Comparison of ENCODE assay signal across 22 cellular contexts in genomic region chr10:112338957-112339356, GRCh38. TPM values are rescaled to one million over a fixed set of nuclear protein-coding genes. Genes with fewer than 3 reads are reported as not detected.
DNase-seq lines count a peak whose midpoint lies in the region; ATAC-seq and TF ChIP-seq lines count a peak whose summit lies in the region.
"Had no signal": no experiment of that assay in that cellular context is flagged by ENCODE, and none has a peak within 500 bp of the region (broad histone marks: within the 10 kb centered on the region; RNA-seq: fewer than 3 reads in every experiment).

No MANE protein-coding gene starts in this region.

- no peak overlapping the region for H3K27ac Mint-ChIP-seq in CD4-positive, alpha-beta memory T cell
- H3K27ac Mint-ChIP-seq: CD4-positive, CD25-positive, alpha-beta regulatory T cell had no signal

- no peaks in the 10 kb centered on the region for H3K9me3 ChIP-seq in mucosa of descending colon
- H3K9me3 ChIP-seq in psoas muscle = no peaks in the 10 kb centered on the region
- no peaks in the 10 kb centered on the region for H3K9me3 ChIP-seq in testis
- H3K9me3 ChIP-seq in CD4-positive, alpha-beta memory T cell (ENCODE audit: control insufficient read depth in 1 of 2, low read length in 2 of 2) = no peaks in the 10 kb centered on the region
- H3K9me3 ChIP-seq: BLaER1, SJSA1 had no signal

- H3K4me3 Mint-ChIP-seq in CD4-positive, alpha-beta memory T cell = no peak overlapping the region
- H3K4me3 Mint-ChIP-seq: CD4-positive, CD25-positive, alpha-beta regulatory T cell had no signal

- no peak overlapping the region for H3K27ac ChIP-seq in psoas muscle
- H3K27ac ChIP-seq in testis = no peak overlapping the region
- no peak overlapping the region for H3K27ac ChIP-seq in CD4-positive, alpha-beta memory T cell (ENCODE audit: low read depth, low read length)
- H3K27ac ChIP-seq: BLaER1, GM23248, SJSA1 had no signal

- no peak overlapping the region for H3K4me3 ChIP-seq in mucosa of descending colon
- no peak overlapping the region for H3K4me3 ChIP-seq in psoas muscle
- H3K4me3 ChIP-seq in testis = no peak overlapping the region
- H3K4me3 ChIP-seq in CD4-positive, alpha-beta memory T cell (ENCODE audit: low read length in 2 of 2) = no peak overlapping the region
- H3K4me3 ChIP-seq: BLaER1, GM23248, K562, SJSA1 had no signal

- ATAC-seq in mucosa of descending colon (peak; percentile 72), psoas muscle (no peak)
- ATAC-seq: K562, PC-3 had no signal

- DNase-seq in SKM-1 treated with dmso at 0.1 percent for 144 hours (lab: John Stamatoyannopoulos, UW; ENCODE audit: unreplicated experiment) = peak; percentile 23
- no peak for DNase-seq in SKM-1 (lab: John Stamatoyannopoulos, UW; ENCODE audit: unreplicated experiment)
- DNase-seq in OCI-M1 (lab: John Stamatoyannopoulos, UW) = peak; percentile 22
- peak in 1 of 3 donors; percentile 61 for DNase-seq in mucosa of descending colon
- DNase-seq in psoas muscle = no peak
- no peak for DNase-seq in testis
- DNase-seq in CD4-positive, alpha-beta memory T cell = no peak
- DNase-seq: CD4-positive, CD25-positive, alpha-beta regulatory T cell; GM23248; H7; NCI-H2029; NCI-H446; NCI-H524 treated with DMSO at 0.1 percent for 48 hours; PC-3; Right ventricle myocardium superior had no signal

- H3K36me3 Mint-ChIP-seq in CD4-positive, alpha-beta memory T cell = no peaks in the 10 kb centered on the region
- H3K36me3 Mint-ChIP-seq: CD4-positive, CD25-positive, alpha-beta regulatory T cell had no signal

- no peaks in the 10 kb centered on the region for H3K27me3 Mint-ChIP-seq in CD4-positive, alpha-beta memory T cell

- CTCF ChIA-PET in CD4-positive, alpha-beta memory T cell (lab: Charles Lee; ENCODE audit: partially characterized antibody) = interaction anchor here (1.0 kb wide), 1 partner anchor 24 kb away, joined by 3 read pairs; no protein-coding TSS in a partner anchor

- WGBS in psoas muscle, 3 donors = 82 to 93% (median 84%) methylated on average over 3 of the region's 3 CpGs
- WGBS in testis, 2 donors = 78 to 91% methylated on average over 3 of the region's 3 CpGs

- peaks cover 0 to 5% (median 4%) of the 10 kb centered on the region in 4 donors for H3K4me1 Mint-ChIP-seq in CD4-positive, alpha-beta memory T cell

- H3K9me3 Mint-ChIP-seq in CD4-positive, alpha-beta memory T cell = no peaks in the 10 kb centered on the region

- TF ChIP-seq CTCF in mucosa of descending colon (IDR thresholded peaks at IDR 0.05) (no peak), psoas muscle (IDR thresholded peaks at IDR 0.05) (no peak), testis (IDR thresholded peaks at IDR 0.05) (no peak)

- intact Hi-C loops in mucosa of descending colon (cut with DNase I, micrococcal nuclease) (no loop called here), psoas muscle (cut with DNase I) (no loop called here), testis (cut with DNase I; ENCODE audit: low total_unique reads) (no loop called here)
- intact Hi-C loops in CD4-positive, alpha-beta memory T cell (cut with micrococcal nuclease) = no loop called here

- POLR2A ChIA-PET in CD4-positive, alpha-beta memory T cell (lab: Charles Lee; ENCODE audit: partially characterized antibody) = no interaction called here

- H3K27me3 ChIP-seq in psoas muscle (ENCODE audit: insufficient read depth in 3 of 3, low read length in 2 of 3) (no peaks in the 10 kb centered on the region), testis (no peaks in the 10 kb centered on the region)
- H3K27me3 ChIP-seq in CD4-positive, alpha-beta memory T cell (ENCODE audit: insufficient read depth, low read length) = no peaks in the 10 kb centered on the region
- H3K27me3 ChIP-seq: BLaER1 had no signal

- peaks cover 17% of the 10 kb centered on the region for H3K4me1 ChIP-seq in mucosa of descending colon (ENCODE audit: low read depth)
- no peaks in the 10 kb centered on the region for H3K4me1 ChIP-seq in psoas muscle
- no peaks in the 10 kb centered on the region for H3K4me1 ChIP-seq in testis
- no peaks in the 10 kb centered on the region for H3K4me1 ChIP-seq in CD4-positive, alpha-beta memory T cell (ENCODE audit: insufficient read depth, low read length)
- H3K4me1 ChIP-seq: SJSA1 had no signal

- TF ChIP-seq POLR2A in testis (IDR thresholded peaks at IDR 0.05) = no peak

- H3K36me3 ChIP-seq in mucosa of descending colon (ENCODE audit: low read depth) (no peaks in the 10 kb centered on the region), psoas muscle (ENCODE audit: insufficient read depth in 1 of 2, low read depth in 1 of 2) (no peaks in the 10 kb centered on the region), testis (ENCODE audit: low read depth, missing control alignments) (no peaks in the 10 kb centered on the region)
- no peaks in the 10 kb centered on the region for H3K36me3 ChIP-seq in CD4-positive, alpha-beta memory T cell (ENCODE audit: insufficient read depth, low read length)
- H3K36me3 ChIP-seq: BLaER1, SJSA1 had no signal

RNA-seq across cellular contexts. Expression of gene ACSL5, which starts 35.0 kb away (rescaled TPM):
- 100 to 1,000 TPM; 125 to 312 (median 258) TPM for total RNA-seq in mucosa of descending colon
- total RNA-seq in psoas muscle = 1 to 10 TPM; 2.2 to 4.5 (median 3.7) TPM
- 1 to 10 TPM; 2.2 to 3.4 (median 2.6) TPM for polyA plus RNA-seq in psoas muscle
- 10 to 100 TPM; 10.1 to 11.4 TPM for total RNA-seq in testis
- 20.1 TPM for polyA plus RNA-seq in testis (ENCODE audit: insufficient read depth, low read depth, low replicate concordance)
- 10 to 100 TPM; 51.8 to 53.8 TPM for total RNA-seq in CD4-positive, alpha-beta memory T cell
- 10 to 100 TPM; 62.2 to 83.8 TPM for polyA plus RNA-seq in CD4-positive, alpha-beta memory T cell

RNA-seq across cellular contexts. Expression of gene TECTB, which starts 55.8 kb away (rescaled TPM):
- total RNA-seq in mucosa of descending colon = not detected
- total RNA-seq in psoas muscle = not detected
- not detected for polyA plus RNA-seq in psoas muscle
- under 1 TPM in 1 of 2 donors, not detected in 1; 0.06 TPM for total RNA-seq in testis
- polyA plus RNA-seq in testis (ENCODE audit: insufficient read depth, low read depth, low replicate concordance) = 0.17 TPM
- not detected for total RNA-seq in CD4-positive, alpha-beta memory T cell
- not detected for polyA plus RNA-seq in CD4-positive, alpha-beta memory T cell
- total RNA-seq: CD4-positive, CD25-positive, alpha-beta regulatory T cell; GM23248; H7; K562; LHCN-M2; MCF 10A; PC-3; Right ventricle myocardium superior; RPMI7951; SJSA1 had no signal
- polyA plus RNA-seq: AG04450; CD4-positive, CD25-positive, alpha-beta regulatory T cell; K562 had no signal

Comparison
In these comparisons a context has a peak if more than half of its experiments do, and no peak if none do; other contexts are left out.
1. DNase-seq: peak in SKM-1 treated with dmso at 0.1 percent for 144 hours (single experiment) and OCI-M1 (single experiment); none in SKM-1 (single experiment), psoas muscle (0 of 2), testis (single experiment) and CD4-positive, alpha-beta memory T cell (0 of 5).
2. RNA of gene ACSL5, which starts 35.0 kb away (total RNA-seq): 125 to 312 TPM in mucosa of descending colon and 51.8 to 53.8 TPM in CD4-positive, alpha-beta memory T cell; 10.1 to 11.4 TPM in testis and 2.2 to 4.5 TPM in psoas muscle; every median in the first group is over 4 times any median in the second.